Comparison of ENCODE assay signal across 1 cellular context in the genomic region with DNA sequence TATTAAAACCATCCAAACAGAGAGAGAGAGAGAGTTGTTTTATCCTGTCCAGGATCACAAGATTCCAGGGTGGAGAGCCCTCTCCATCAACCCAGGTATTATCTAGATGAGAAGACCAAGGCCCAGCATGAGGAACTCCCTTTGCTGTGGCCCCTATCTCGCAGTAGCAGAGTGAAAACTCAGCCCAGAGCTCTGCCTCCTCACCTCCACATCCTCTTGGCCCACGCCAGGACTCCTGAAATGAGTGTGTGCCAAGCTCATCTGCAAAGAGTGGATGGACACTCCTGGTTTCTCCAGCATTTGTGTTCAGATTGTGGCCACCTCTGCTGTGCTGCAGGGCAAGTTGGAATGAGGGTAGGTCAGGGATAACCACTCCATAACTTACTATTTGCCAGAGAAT.
TF ChIP-seq lines count a peak whose summit lies in the region.

No MANE protein-coding gene starts in this region.

TF ChIP-seq in GM12878, 131 proteins besides CTCF, POLR2A, EP300 and RAD21 (continued from another document):
- TF ChIP-seq ZBTB11 (CRISPR knock-in tag; IDR thresholded peaks at IDR 0.05) (no peak), MEF2B (IDR thresholded peaks at IDR 0.05; ENCODE audit: partially characterized antibody, poor library complexity, severe bottlenecking) (no peak)
